14 cellular contexts compared by ENCODE assay signal in genomic region chr1:10539411-10540043, GRCh38.
DNase-seq lines count a peak whose midpoint lies in the region; ATAC-seq and TF ChIP-seq lines count a peak whose summit lies in the region.
"Had no signal": no experiment of that assay in that cellular context is flagged by ENCODE, and none has a peak within 500 bp of the region (broad histone marks: within the 10 kb centered on the region; RNA-seq: fewer than 3 reads in every experiment).

No MANE protein-coding gene starts in this region.

- H3K4me2 ChIP-seq in mesendoderm (ENCODE audit: low read length): no peak overlapping the region

- H3K79me2 ChIP-seq in mesendoderm (ENCODE audit: control insufficient read depth, insufficient read depth, low read length): peaks cover 1% of the 10 kb centered on the region

- H2BK120ac ChIP-seq in mesendoderm (ENCODE audit: low read depth, low read length): no peak overlapping the region

- H3K4me3 ChIP-seq in MG63 (no peak overlapping the region), mesendoderm (ENCODE audit: low read length) (no peak overlapping the region)

- H3K9me3 ChIP-seq in MG63: no peaks in the 10 kb centered on the region

- H3K27me3 ChIP-seq in MG63: no peaks in the 10 kb centered on the region
- no peaks in the 10 kb centered on the region for H3K27me3 ChIP-seq in mesendoderm (ENCODE audit: insufficient read depth, low read length, poor library complexity)
- H3K27me3 ChIP-seq: foreskin keratinocyte had no signal

- no peak overlapping the region for H4K5ac ChIP-seq in mesendoderm (ENCODE audit: low read length)

- no CpG with 5 or more reads among the region's 4 CpGs for WGBS in mesendoderm (ENCODE audit: extremely low coverage, insufficient coverage, low lambda C conversion rate)

- H3K27ac ChIP-seq in mesendoderm (ENCODE audit: low read depth, low read length): no peak overlapping the region
- H3K27ac ChIP-seq: C4-2B, foreskin keratinocyte, VCaP had no signal

- H3K4ac ChIP-seq in mesendoderm (ENCODE audit: low read depth, low read length): peak overlapping the region; percentile 40

- H3K9me3 Mint-ChIP-seq in brain: no peaks in the 10 kb centered on the region
- H3K9me3 Mint-ChIP-seq: activated naive CD8-positive, alpha-beta T cell treated with anti-CD3 and anti-CD28 coated beads for 36 hours; naive B cell had no signal

- H3K18ac ChIP-seq in mesendoderm (ENCODE audit: low read length): peak overlapping the region; percentile 21

- H2AK5ac ChIP-seq in mesendoderm (ENCODE audit: low read length): peak overlapping the region; percentile 11

- peak overlapping the region; percentile 65 for H2BK5ac ChIP-seq in mesendoderm (ENCODE audit: low read length)

- TF ChIP-seq CTCF in brain (conservative IDR thresholded peaks at IDR 0.05): no peak

- no peak overlapping the region for H2BK15ac ChIP-seq in mesendoderm (replicated peaks; ENCODE audit: low read depth)

- peak overlapping the region in 1 of 5 experiments; percentile 12 for H3K4me3 Mint-ChIP-seq in brain
- H3K4me3 Mint-ChIP-seq: activated naive CD8-positive, alpha-beta T cell treated with anti-CD3 and anti-CD28 coated beads for 36 hours; naive B cell had no signal

- no peak for ATAC-seq in HG02759 (IDR thresholded peaks at IDR 0.05; ENCODE audit: unreplicated experiment)
- ATAC-seq: foreskin keratinocyte had no signal

- peaks cover 5% of the 10 kb centered on the region for H3K79me1 ChIP-seq in mesendoderm (ENCODE audit: low read length)

- H3K27ac Mint-ChIP-seq in brain: peak overlapping the region in 4 of 5 experiments; percentile 3 to 74 (median 14)
- H3K27ac Mint-ChIP-seq: activated naive CD8-positive, alpha-beta T cell treated with anti-CD3 and anti-CD28 coated beads for 36 hours; naive B cell had no signal

- peaks cover 14% of the 10 kb centered on the region for H3K4me1 ChIP-seq in mesendoderm (ENCODE audit: control insufficient read depth, low read depth, low read length)
- H3K4me1 ChIP-seq: foreskin keratinocyte had no signal

- H3K36me3 ChIP-seq in MG63 (peaks cover 17% of the 10 kb centered on the region), mesendoderm (ENCODE audit: control insufficient read depth, insufficient read depth, low read length) (no peaks in the 10 kb centered on the region)

- DNase-seq in Daoy (ENCODE audit: low read depth) (peak; percentile 39), MG63 (peak; percentile 51), mesendoderm (no peak), ecto neural progenitor cell (ENCODE audit: low spot score) (no peak), HCEC 1CT (no peak), dedifferentiated amniotic fluid mesenchymal stem cell (ENCODE audit: extremely low spot score) (no peak)
- DNase-seq: activated naive CD8-positive, alpha-beta T cell treated with anti-CD3 and anti-CD28 coated beads for 36 hours; foreskin keratinocyte; kidney; naive B cell had no signal

- H3K9ac ChIP-seq in mesendoderm (ENCODE audit: low read length): no peak overlapping the region

- H3K4me1 Mint-ChIP-seq in brain: peaks cover 69% of the 10 kb centered on the region

- H3K36me3 Mint-ChIP-seq in brain: peaks cover 33% of the 10 kb centered on the region

- H4K8ac ChIP-seq in mesendoderm (ENCODE audit: low read depth, low read length): no peak overlapping the region

- H3K27me3 Mint-ChIP-seq in brain: peaks cover 5% of the 10 kb centered on the region
- H3K27me3 Mint-ChIP-seq: activated naive CD8-positive, alpha-beta T cell treated with anti-CD3 and anti-CD28 coated beads for 36 hours; naive B cell had no signal

- H3K56ac ChIP-seq in mesendoderm (ENCODE audit: low read length): peak overlapping the region; percentile 58

- H3K23ac ChIP-seq in mesendoderm (ENCODE audit: low read length): no peak overlapping the region

Comparison
In these comparisons a context has a peak if more than half of its experiments do, and no peak if none do; other contexts are left out.
1. DNase-seq: peak in Daoy (single experiment) and MG63 (single experiment); none in mesendoderm (single experiment), ecto neural progenitor cell (single experiment), HCEC 1CT (single experiment) and dedifferentiated amniotic fluid mesenchymal stem cell (single experiment).